ENCODE assay signal across 9 cellular contexts in genomic region chrX:357693-358471, GRCh38. TPM values are rescaled to one million over a fixed set of nuclear protein-coding genes. Genes with fewer than 3 reads are reported as not detected.
DNase-seq lines count a peak whose midpoint lies in the region; ATAC-seq, FAIRE-seq and TF ChIP-seq lines count a peak whose summit lies in the region.
"Had no signal": no experiment of that assay in that cellular context is flagged by ENCODE, and none has a peak within 500 bp of the region (broad histone marks: within the 10 kb centered on the region; RNA-seq: fewer than 3 reads in every experiment).

No MANE protein-coding gene starts in this region.

- H4K20me1 ChIP-seq in GM23338 (replicated peaks; ENCODE audit: insufficient read depth) (peaks cover 16% of the 10 kb centered on the region), astrocyte (ENCODE audit: insufficient read depth, low read length) (no peaks in the 10 kb centered on the region)

- CTCF ChIA-PET in HEK293T (lab: Yijun Ruan, JAX), result no interaction called here

- H3K4me3 ChIP-seq in GM23338 (no peak overlapping the region), astrocyte (ENCODE audit: insufficient read depth, low read depth, low read length) (no peak overlapping the region), prostate gland (no peak overlapping the region)
- H3K4me3 ChIP-seq: GM12878 had no signal

- H3K4me1 Mint-ChIP-seq in GM23338 (no peaks in the 10 kb centered on the region), T-helper 17 cell (peaks cover 14% of the 10 kb centered on the region), astrocyte (ENCODE audit: low read depth, unreplicated experiment) (peaks cover 17% of the 10 kb centered on the region)

- H3K36me3 ChIP-seq in GM23338 (ENCODE audit: insufficient read depth), result no peaks in the 10 kb centered on the region; the same call in 1 of the 2 replicates
- no peaks in the 10 kb centered on the region for H3K36me3 ChIP-seq in astrocyte (ENCODE audit: insufficient read depth, low read length)
- H3K36me3 ChIP-seq in prostate gland, result no peaks in the 10 kb centered on the region

- intact Hi-C loops in prostate gland (cut with DNase I), result no loop called here

- H3K36me3 Mint-ChIP-seq in GM23338 (ENCODE audit: low read depth), result peaks cover 68% of the 10 kb centered on the region
- peaks cover 5% of the 10 kb centered on the region for H3K36me3 Mint-ChIP-seq in T-helper 17 cell (ENCODE audit: low read depth)
- peaks cover 32% of the 10 kb centered on the region for H3K36me3 Mint-ChIP-seq in astrocyte (ENCODE audit: low read depth, unreplicated experiment)

- DNase-seq in GM23338 (ENCODE audit: low spot score) (no peak), T-helper 17 cell (no peak), astrocyte (ENCODE audit: low read depth) (peak; percentile 66), prostate gland (ENCODE audit: low spot score) (no peak), DMS153 (lab: John Stamatoyannopoulos, UW) (no peak), HEK293T (ENCODE audit: extremely low spot score) (no peak)
- DNase-seq in stimulated activated CD4-positive, alpha-beta T cell treated with anti-CD3 and anti-CD28 coated beads, Interleukin-15, amount 100 ng/mL, for 24 hours, result peak; percentile 53

- no peak overlapping the region for H3K4me2 ChIP-seq in GM23338
- H3K4me2 ChIP-seq in astrocyte (ENCODE audit: low read length), result peak overlapping the region; percentile 46

- FAIRE-seq in astrocyte (lab: Jason Lieb, UNC), result no peak
- FAIRE-seq: GM12878 had no signal

- H3K27me3 ChIP-seq in GM23338 (ENCODE audit: insufficient read depth) (no peaks in the 10 kb centered on the region), astrocyte (ENCODE audit: insufficient read depth, low read length) (no peaks in the 10 kb centered on the region), prostate gland (replicated peaks; ENCODE audit: insufficient read depth) (no peaks in the 10 kb centered on the region)

- POLR2A ChIA-PET in HEK293T (lab: Yijun Ruan, JAX), result no interaction called here

- H2AFZ ChIP-seq in GM23338 (no peak overlapping the region), astrocyte (ENCODE audit: low read depth, low read length) (peak overlapping the region; percentile 38)

- H3K4me3 Mint-ChIP-seq in GM23338, result no peak overlapping the region; the same call in 2 of the 3 replicates
- no peak overlapping the region for H3K4me3 Mint-ChIP-seq in T-helper 17 cell
- no peak overlapping the region for H3K4me3 Mint-ChIP-seq in astrocyte (ENCODE audit: unreplicated experiment)

- ATAC-seq in GM23338 (peak; percentile 18; the same call in 2 of the 3 replicates), T-helper 17 cell (peak; percentile 91), GM19467 (IDR thresholded peaks at IDR 0.05; ENCODE audit: unreplicated experiment) (no peak)
- ATAC-seq: GM12878 had no signal

- no peaks in the 10 kb centered on the region for H3F3A ChIP-seq in GM23338 (replicated peaks; ENCODE audit: low read depth)

- no peak overlapping the region for H3K9ac ChIP-seq in astrocyte (ENCODE audit: low read length)

- H3K27ac ChIP-seq in GM23338 (ENCODE audit: low read depth) (peak overlapping the region; percentile 42; the same call in 1 of the 2 replicates), astrocyte (ENCODE audit: low read depth, low read length) (peak overlapping the region; percentile 22), prostate gland (no peak overlapping the region)

- no peaks in the 10 kb centered on the region for H3K4me1 ChIP-seq in GM23338 (ENCODE audit: insufficient read depth)
- peaks cover 6% of the 10 kb centered on the region for H3K4me1 ChIP-seq in astrocyte (ENCODE audit: insufficient read depth, low read length)
- H3K4me1 ChIP-seq in prostate gland (replicated peaks), result no peaks in the 10 kb centered on the region

- no peaks in the 10 kb centered on the region for H3K9me2 ChIP-seq in GM23338 (ENCODE audit: insufficient read depth)

- H3K9me3 ChIP-seq in T-helper 17 cell (ENCODE audit: control insufficient read depth, low read length, poor library complexity, severe bottlenecking) (peaks cover 5% of the 10 kb centered on the region), astrocyte (ENCODE audit: insufficient read depth, low read depth, low read length) (peaks cover 13% of the 10 kb centered on the region), prostate gland (no peaks in the 10 kb centered on the region)

- H3K27me3 Mint-ChIP-seq in GM23338 (ENCODE audit: insufficient read depth, low read depth, poor library complexity), result peaks cover 5% of the 10 kb centered on the region
- no peaks in the 10 kb centered on the region for H3K27me3 Mint-ChIP-seq in T-helper 17 cell
- H3K27me3 Mint-ChIP-seq in astrocyte (ENCODE audit: low read depth, unreplicated experiment), result no peaks in the 10 kb centered on the region

- 91% methylated on average over 47 of the region's 48 CpGs for WGBS in prostate gland

- TF ChIP-seq CTCF in GM23338 (conservative IDR thresholded peaks at IDR 0.05; ENCODE audit: low read depth in 2 of 2), result no peak
- no peak for TF ChIP-seq CTCF in astrocyte (IDR thresholded peaks at IDR 0.05; ENCODE audit: insufficient read depth, low read depth, low read length)
- TF ChIP-seq CTCF in prostate gland (IDR thresholded peaks at IDR 0.05), result no peak

- H3K27ac Mint-ChIP-seq in GM23338 (no peak overlapping the region), T-helper 17 cell (peak overlapping the region; percentile 85), astrocyte (ENCODE audit: unreplicated experiment) (peak overlapping the region; percentile 83)

- H3K79me2 ChIP-seq in GM23338 (replicated peaks; ENCODE audit: insufficient read depth) (peaks cover 57% of the 10 kb centered on the region), astrocyte (ENCODE audit: insufficient read depth, low read length) (peaks cover 10% of the 10 kb centered on the region)

- TF ChIP-seq POLR2A in prostate gland (IDR thresholded peaks at IDR 0.05), result no peak

- H3K9me3 Mint-ChIP-seq in GM23338 (no peaks in the 10 kb centered on the region; the same call in 2 of the 3 replicates), astrocyte (ENCODE audit: unreplicated experiment) (peaks cover 22% of the 10 kb centered on the region)

TF ChIP-seq in GM23338, 12 proteins besides CTCF, POLR2A, EP300 and RAD21:
- TF ChIP-seq POLR2AphosphoS5 (IDR thresholded peaks at IDR 0.05; ENCODE audit: low read depth) (no peak), ZNF331 (CRISPR knock-in tag; IDR thresholded peaks at IDR 0.05; ENCODE audit: low read depth) (no peak), JUNB (IDR thresholded peaks at IDR 0.05; ENCODE audit: unreplicated experiment) (no peak), ZNF114 (CRISPR knock-in tag; IDR thresholded peaks at IDR 0.05) (no peak)
TF ChIP-seq in GM23338: peak in this region for 0.

TF ChIP-seq in HEK293T, 16 proteins besides CTCF, POLR2A, EP300 and RAD21:
- TF ChIP-seq BHLHE40 (IDR thresholded peaks at IDR 0.05; ENCODE audit: borderline replicate concordance) (no peak), FOXA1 (IDR thresholded peaks at IDR 0.05) (no peak), NFRKB (IDR thresholded peaks at IDR 0.05) (no peak), HDGF (IDR thresholded peaks at IDR 0.05; ENCODE audit: borderline replicate concordance) (no peak), LEF1 (IDR thresholded peaks at IDR 0.05; ENCODE audit: borderline replicate concordance) (no peak), SUZ12 (IDR thresholded peaks at IDR 0.05) (no peak), L3MBTL2 (conservative IDR thresholded peaks at IDR 0.05) (no peak)

RNA-seq across cellular contexts. Expression of gene PPP2R3B, which starts 28.8 kb away (rescaled TPM):
- 71.6 and 104 TPM in 2 replicates for total RNA-seq in GM23338 (2014; rRNA removed; shearing (Covaris generic))
- 50.1 and 54.8 TPM in 2 replicates for polyA plus RNA-seq in GM23338 (2016; fragmentation: Nextera tagmentation; extraction: Ambion mirVana)
- total RNA-seq in T-helper 17 cell, result 10 to 100 TPM; 18.5 to 19.1 TPM
- total RNA-seq in astrocyte, result 39.3 and 44.7 TPM in 2 replicates
- total RNA-seq in prostate gland, result 10 to 100 TPM; 20.6 to 73.2 TPM

RNA-seq across cellular contexts. Expression of gene GTPBP6, which starts 39.3 kb away (rescaled TPM):
- total RNA-seq in GM23338 (2014; rRNA removed; shearing (Covaris generic)), result 57.4 and 66.8 TPM in 2 replicates
- 41.4 and 43.6 TPM in 2 replicates for polyA plus RNA-seq in GM23338 (2016; fragmentation: Nextera tagmentation; extraction: Ambion mirVana)
- total RNA-seq in T-helper 17 cell, result 10 to 100 TPM; 67.7 to 69.0 TPM
- 27.9 and 30.5 TPM in 2 replicates for total RNA-seq in astrocyte
- 10 to 100 TPM; 43.9 to 69.6 TPM for total RNA-seq in prostate gland

Comparison
In these comparisons a context has a peak if more than half of its experiments do, and no peak if none do; other contexts are left out.
1. DNase-seq: peak in astrocyte (single experiment) and stimulated activated CD4-positive, alpha-beta T cell treated with anti-CD3 and anti-CD28 coated beads, Interleukin-15, amount 100 ng/mL, for 24 hours (single experiment); none in GM23338 (single experiment), T-helper 17 cell (0 of 3), prostate gland (single experiment), DMS153 (single experiment) and HEK293T (single experiment).
2. H3K27ac ChIP-seq: peak in GM23338 (single experiment) and astrocyte (single experiment); none in prostate gland (0 of 2).